Comparison of ENCODE assay signal across 10 cellular contexts in the genomic region with DNA sequence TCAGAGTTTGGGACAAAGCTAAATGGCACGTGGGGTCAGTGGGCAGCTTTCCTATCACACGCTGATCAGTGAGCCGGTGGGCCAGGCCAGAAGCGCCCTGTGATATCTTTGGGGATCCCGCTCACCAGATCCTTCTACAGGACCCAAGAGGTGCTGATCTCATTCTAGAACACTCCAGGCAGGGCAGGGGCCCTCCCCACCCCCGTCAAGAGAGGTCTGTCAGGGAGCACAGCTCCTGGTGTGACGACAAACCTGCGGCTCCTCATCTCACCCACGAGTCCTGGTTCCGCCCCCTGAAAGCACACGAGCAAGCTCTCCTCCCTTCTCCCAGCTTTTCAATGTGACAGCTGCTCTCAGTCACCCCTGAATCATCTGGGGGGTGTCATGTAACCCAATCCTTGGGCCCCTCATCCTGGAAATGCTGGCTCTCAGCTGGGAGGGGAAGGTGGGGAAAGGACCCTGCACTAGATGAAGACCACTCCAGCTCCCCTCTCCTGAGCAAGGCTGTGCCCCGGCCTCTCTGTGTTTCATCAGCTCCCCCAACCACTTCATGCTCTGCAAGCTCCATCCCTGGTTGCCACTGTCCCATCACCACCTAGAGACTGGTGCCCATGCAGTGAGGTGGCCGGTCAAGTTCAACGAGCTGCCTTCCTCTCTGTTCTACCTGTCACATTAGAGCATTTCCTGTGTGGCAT. TPM values are rescaled to one million over a fixed set of nuclear protein-coding genes. Genes with fewer than 3 reads are reported as not detected.
A peak's percentile ranks its signal among the peaks of the same experiment; 100 is the strongest.
DNase-seq lines count a peak whose midpoint lies in the region; ATAC-seq and TF ChIP-seq lines count a peak whose summit lies in the region.
"Had no signal": no experiment of that assay in that cellular context is flagged by ENCODE, and none has a peak within 500 bp of the region (broad histone marks: within the 10 kb centered on the region; RNA-seq: fewer than 3 reads in every experiment).

No MANE protein-coding gene starts in this region.

- H2BK120ac ChIP-seq in mesenchymal stem cell (ENCODE audit: low read depth, low read length), result no peak overlapping the region

- H4K8ac ChIP-seq in mesenchymal stem cell (ENCODE audit: low read length), result no peak overlapping the region

- no peak overlapping the region for H3K18ac ChIP-seq in mesenchymal stem cell (ENCODE audit: low read depth in 1 of 2, low read length in 2 of 2)

- peaks cover 23% of the 10 kb centered on the region for H3K36me3 Mint-ChIP-seq in activated naive CD4-positive, alpha-beta T cell treated with anti-CD3 and anti-CD28 coated beads, Interleukin-2, amount 10 ng/mL, durations not matched to agents 7 days and 5 days

- H4K91ac ChIP-seq in mesenchymal stem cell (ENCODE audit: low read length), result no peak overlapping the region

- 92% methylated on average over 11 of the region's 14 CpGs for WGBS in mesenchymal stem cell
- WGBS in tibial nerve, 2 donors, result 47 to 77% methylated on average over 6 to 14 of the region's 14 CpGs

- H2BK12ac ChIP-seq in mesenchymal stem cell (ENCODE audit: low read length in 2 of 2), result no peak overlapping the region

- CTCF ChIA-PET in activated naive CD4-positive, alpha-beta T cell treated with anti-CD3 and anti-CD28 coated beads, Interleukin-2, amount 10 ng/mL, durations not matched to agents 7 days and 5 days (lab: Charles Lee), result interaction anchor here (0.7 to 4.0 kb wide), 3 partner anchors 14 to 21 kb away, joined by 3 to 26 read pairs (median 3); no protein-coding TSS in a partner anchor

- no peaks in the 10 kb centered on the region for H3K9me3 Mint-ChIP-seq in activated naive CD4-positive, alpha-beta T cell treated with anti-CD3 and anti-CD28 coated beads, Interleukin-2, amount 10 ng/mL, durations not matched to agents 7 days and 5 days

- no peak overlapping the region for H3K4me2 ChIP-seq in mesenchymal stem cell (ENCODE audit: low read length, poor library complexity, severe bottlenecking)

- H3K14ac ChIP-seq in mesenchymal stem cell (ENCODE audit: low read length in 2 of 2), result no peak overlapping the region

- no peak overlapping the region for H2BK5ac ChIP-seq in mesenchymal stem cell (ENCODE audit: low read depth, low read length, poor library complexity, severe bottlenecking)

- H2BK15ac ChIP-seq in mesenchymal stem cell (ENCODE audit: low read depth, poor library complexity, severe bottlenecking), result peak overlapping the region; percentile 4

- TF ChIP-seq EP300 in tibial nerve (IDR thresholded peaks at IDR 0.05), result no peak

- no peak overlapping the region for H3K27ac ChIP-seq in mesenchymal stem cell (ENCODE audit: low read length, poor library complexity, severe bottlenecking)
- H3K27ac ChIP-seq in tibial nerve, result peak overlapping the region; percentile 13 to 98 (median 97)

- H3K27ac Mint-ChIP-seq in activated naive CD4-positive, alpha-beta T cell treated with anti-CD3 and anti-CD28 coated beads, Interleukin-2, amount 10 ng/mL, durations not matched to agents 7 days and 5 days, result peak overlapping the region; percentile 100

- H2AFZ ChIP-seq in mesenchymal stem cell (ENCODE audit: low read depth, low read length), result no peak overlapping the region

- H3K27me3 Mint-ChIP-seq in activated naive CD4-positive, alpha-beta T cell treated with anti-CD3 and anti-CD28 coated beads, Interleukin-2, amount 10 ng/mL, durations not matched to agents 7 days and 5 days, result no peaks in the 10 kb centered on the region

- H3K79me1 ChIP-seq in mesenchymal stem cell (replicated peaks; ENCODE audit: low read length, poor library complexity, severe bottlenecking), result no peaks in the 10 kb centered on the region

- H3K4me1 Mint-ChIP-seq in activated naive CD4-positive, alpha-beta T cell treated with anti-CD3 and anti-CD28 coated beads, Interleukin-2, amount 10 ng/mL, durations not matched to agents 7 days and 5 days, result peaks cover 31% of the 10 kb centered on the region

- peak; percentile 62 for DNase-seq in activated naive CD4-positive, alpha-beta T cell treated with Interleukin-2 at 50 U/mL for 16 hours
- no peak for DNase-seq in activated naive CD4-positive, alpha-beta T cell (lab: John Stamatoyannopoulos, UW)
- peak; percentile 43 for DNase-seq in activated naive CD4-positive, alpha-beta T cell treated with anti-CD3 and anti-CD28 coated beads, Interleukin-2, amount 10 ng/mL, durations not matched to agents 7 days and 5 days
- no peak for DNase-seq in mesenchymal stem cell
- DNase-seq in tibial nerve (ENCODE audit: low spot score in 2 of 2), result no peak
- DNase-seq in mucosa of descending colon, result no peak
- DNase-seq in inferior parietal cortex (ENCODE audit: extremely low spot score), result no peak
- DNase-seq: AML-193, NCI-H446 had no signal

- intact Hi-C loops in mucosa of descending colon (cut with DNase I, micrococcal nuclease), result no loop called here

- peaks cover 0 to 4% of the 10 kb centered on the region in 2 experiments for H3K27me3 ChIP-seq in mesenchymal stem cell (ENCODE audit: control insufficient read depth in 1 of 2, insufficient read depth in 1 of 2, low read length in 2 of 2)
- H3K27me3 ChIP-seq in tibial nerve, result no peaks in the 10 kb centered on the region

- peak overlapping the region; percentile 100 for H3K4me3 Mint-ChIP-seq in activated naive CD4-positive, alpha-beta T cell treated with anti-CD3 and anti-CD28 coated beads, Interleukin-2, amount 10 ng/mL, durations not matched to agents 7 days and 5 days

- TF ChIP-seq POLR2A in tibial nerve (IDR thresholded peaks at IDR 0.05), result no peak

- no peak for TF ChIP-seq CTCF in tibial nerve (IDR thresholded peaks at IDR 0.05)
- TF ChIP-seq CTCF in mucosa of descending colon (IDR thresholded peaks at IDR 0.05), result no peak

- ATAC-seq in GM21576 (IDR thresholded peaks at IDR 0.05; ENCODE audit: unreplicated experiment), result no peak
- no peak for ATAC-seq in mucosa of descending colon

- no peak overlapping the region for H3K4ac ChIP-seq in mesenchymal stem cell (ENCODE audit: low read depth in 1 of 2, low read length in 2 of 2)

- H3K9me3 ChIP-seq in mesenchymal stem cell (ENCODE audit: control insufficient read depth, low read length) (no peaks in the 10 kb centered on the region), tibial nerve (no peaks in the 10 kb centered on the region), mucosa of descending colon (no peaks in the 10 kb centered on the region)

- H3K9ac ChIP-seq in mesenchymal stem cell (ENCODE audit: low read length), result peak overlapping the region; percentile 20

- H3K36me3 ChIP-seq in mesenchymal stem cell (ENCODE audit: control insufficient read depth in 1 of 2, insufficient read depth in 2 of 2, low read depth in 1 of 2, low read length in 2 of 2) (peaks cover 13 to 52% of the 10 kb centered on the region in 2 experiments), tibial nerve (peaks cover 0 to 20% (median 0%) of the 10 kb centered on the region in 3 donors), mucosa of descending colon (ENCODE audit: low read depth) (no peaks in the 10 kb centered on the region)

- H3K4me3 ChIP-seq in mesenchymal stem cell (ENCODE audit: insufficient read depth in 1 of 2, low read depth in 1 of 2, low read length in 2 of 2), result peak overlapping the region in 1 of 2 experiments; percentile 99
- H3K4me3 ChIP-seq in tibial nerve, result no peak overlapping the region
- no peak overlapping the region for H3K4me3 ChIP-seq in mucosa of descending colon

- H3K23ac ChIP-seq in mesenchymal stem cell (ENCODE audit: low read length in 2 of 2), result no peak overlapping the region

- H2AK5ac ChIP-seq in mesenchymal stem cell (ENCODE audit: low read length, severe bottlenecking), result no peak overlapping the region

- peaks cover 36% of the 10 kb centered on the region for H3K4me1 ChIP-seq in mesenchymal stem cell (ENCODE audit: control insufficient read depth, insufficient read depth, low read depth, low read length)
- peaks cover 0 to 52% (median 32%) of the 10 kb centered on the region in 4 donors for H3K4me1 ChIP-seq in tibial nerve
- peaks cover 17% of the 10 kb centered on the region for H3K4me1 ChIP-seq in mucosa of descending colon (ENCODE audit: low read depth)

RNA-seq across cellular contexts. Expression of gene HCFC1, which starts 4.6 kb away (rescaled TPM):
- polyA plus RNA-seq in mesenchymal stem cell (2013, experiment 1 of 2), result 27.2 TPM
- polyA plus RNA-seq in mesenchymal stem cell (2013, experiment 2 of 2), result 23.7 TPM
- 10 to 100 TPM; 42.6 to 52.2 (median 48.9) TPM for total RNA-seq in tibial nerve
- 10 to 100 TPM; 36.3 to 56.5 (median 48.2) TPM for total RNA-seq in mucosa of descending colon

RNA-seq across cellular contexts. Expression of gene TMEM187, which starts 5.6 kb away (rescaled TPM):
- 5.8 TPM for polyA plus RNA-seq in mesenchymal stem cell (2013, experiment 1 of 2)
- polyA plus RNA-seq in mesenchymal stem cell (2013, experiment 2 of 2), result 5.5 TPM
- total RNA-seq in tibial nerve (10 to 100 TPM in 2 of 4 donors, 1 to 10 TPM in 2; 4.2 to 16.4 (median 9.6) TPM), mucosa of descending colon (1 to 10 TPM; 4.8 to 7.9 (median 7.8) TPM)

RNA-seq across cellular contexts. Expression of gene RENBP, which starts 22.5 kb away (rescaled TPM):
- 20.4 TPM for polyA plus RNA-seq in mesenchymal stem cell (2013, experiment 1 of 2)
- 17.0 TPM for polyA plus RNA-seq in mesenchymal stem cell (2013, experiment 2 of 2)
- 10 to 100 TPM; 12.1 to 28.8 (median 17.8) TPM for total RNA-seq in tibial nerve
- total RNA-seq in mucosa of descending colon, result 10 to 100 TPM in 2 of 3 donors, 1 to 10 TPM in 1; 3.5 to 21.2 (median 10.2) TPM

RNA-seq across cellular contexts. Expression of gene NAA10, which starts 32.2 kb away (rescaled TPM):
- polyA plus RNA-seq in mesenchymal stem cell (2013, experiment 1 of 2), result 173 TPM
- polyA plus RNA-seq in mesenchymal stem cell (2013, experiment 2 of 2), result 171 TPM
- total RNA-seq in tibial nerve (100 to 1,000 TPM in 1 of 4 donors, 10 to 100 TPM in 3; 48.0 to 152 (median 73.8) TPM), mucosa of descending colon (10 to 100 TPM; 52.2 to 72.3 (median 68.9) TPM)

RNA-seq across cellular contexts. Expression of gene ARHGAP4, which starts 40.9 kb away (rescaled TPM):
- 0.83 TPM for polyA plus RNA-seq in mesenchymal stem cell (2013, experiment 1 of 2)
- polyA plus RNA-seq in mesenchymal stem cell (2013, experiment 2 of 2), result 1.1 TPM
- 10 to 100 TPM; 23.0 to 90.9 (median 32.7) TPM for total RNA-seq in tibial nerve
- 10 to 100 TPM; 35.0 to 47.8 (median 36.7) TPM for total RNA-seq in mucosa of descending colon

Comparison
In these comparisons a context has a peak if more than half of its experiments do, and no peak if none do; other contexts are left out.
1. DNase-seq: peak in activated naive CD4-positive, alpha-beta T cell treated with Interleukin-2 at 50 U/mL for 16 hours (single experiment) and activated naive CD4-positive, alpha-beta T cell treated with anti-CD3 and anti-CD28 coated beads, Interleukin-2, amount 10 ng/mL, durations not matched to agents 7 days and 5 days (single experiment); none in activated naive CD4-positive, alpha-beta T cell (0 of 4), mesenchymal stem cell (single experiment), tibial nerve (0 of 2), mucosa of descending colon (0 of 3) and inferior parietal cortex (single experiment).